Comparison of ENCODE assay signal across 10 cellular contexts in genomic region chr9:121288557-121288873, GRCh38. TPM values are rescaled to one million over a fixed set of nuclear protein-coding genes. Genes with fewer than 3 reads are reported as not detected.
A peak's percentile ranks its signal among the peaks of the same experiment; 100 is the strongest.
DNase-seq lines count a peak whose midpoint lies in the region; ATAC-seq and TF ChIP-seq lines count a peak whose summit lies in the region.
"Had no signal": no experiment of that assay in that cellular context is flagged by ENCODE, and none has a peak within 500 bp of the region (broad histone marks: within the 10 kb centered on the region; RNA-seq: fewer than 3 reads in every experiment).

No MANE protein-coding gene starts in this region.

- peak overlapping the region; percentile 70 for H3K27ac ChIP-seq in SJCRH30

- H3K27me3 Mint-ChIP-seq in endothelial cell (ENCODE audit: unreplicated experiment) (peaks cover 21% of the 10 kb centered on the region), neural crest cell (ENCODE audit: low read depth) (no peaks in the 10 kb centered on the region), type B pancreatic cell (no peaks in the 10 kb centered on the region)

- no peak for DNase-seq in SJCRH30
- DNase-seq in endothelial cell (ENCODE audit: low spot score) = no peak
- no peak for DNase-seq in neural crest cell (ENCODE audit: low read depth, low spot score)
- no peak for DNase-seq in type B pancreatic cell (ENCODE audit: extremely low spot score, unreplicated experiment)
- no peak for DNase-seq in NCI-H146 treated with DMSO at 0.1 percent for 48 hours (lab: John Stamatoyannopoulos, UW; ENCODE audit: unreplicated experiment)
- no peak for DNase-seq in GM19240 (ENCODE audit: insufficient read length, low spot score)
- DNase-seq: Karpas-422; stimulated activated CD4-positive, alpha-beta T cell treated with anti-CD3 and anti-CD28 coated beads, Interleukin-4, amount 100 ng/mL, for 4 hours; T-helper 2 cell had no signal

- H3K9me3 Mint-ChIP-seq in endothelial cell (ENCODE audit: unreplicated experiment) (no peaks in the 10 kb centered on the region), neural crest cell (no peaks in the 10 kb centered on the region), type B pancreatic cell (no peaks in the 10 kb centered on the region)

- H3K9me3 ChIP-seq in SJCRH30 (replicated peaks) = no peaks in the 10 kb centered on the region

- H3K4me1 ChIP-seq in SJCRH30 = peaks cover 41% of the 10 kb centered on the region

- no peak for ATAC-seq in GM18520 (IDR thresholded peaks at IDR 0.05; ENCODE audit: unreplicated experiment)

- no peak overlapping the region for H3K4me3 ChIP-seq in SJCRH30

- no peaks in the 10 kb centered on the region for H3K27me3 ChIP-seq in SJCRH30

- peak overlapping the region; percentile 43 for H3K4me3 Mint-ChIP-seq in endothelial cell (ENCODE audit: unreplicated experiment)
- H3K4me3 Mint-ChIP-seq in neural crest cell = peak overlapping the region; percentile 47
- peak overlapping the region; percentile 68 for H3K4me3 Mint-ChIP-seq in type B pancreatic cell

- H3K36me3 Mint-ChIP-seq in endothelial cell (ENCODE audit: low read depth, unreplicated experiment) = peaks cover 2% of the 10 kb centered on the region
- H3K36me3 Mint-ChIP-seq in neural crest cell (ENCODE audit: low read depth) = no peaks in the 10 kb centered on the region
- no peaks in the 10 kb centered on the region for H3K36me3 Mint-ChIP-seq in type B pancreatic cell

- H3K4me1 Mint-ChIP-seq in endothelial cell (ENCODE audit: unreplicated experiment) (peaks cover 62% of the 10 kb centered on the region), neural crest cell (peaks cover 68% of the 10 kb centered on the region), type B pancreatic cell (ENCODE audit: unreplicated experiment) (peaks cover 50% of the 10 kb centered on the region)

- no peak overlapping the region for H3K27ac Mint-ChIP-seq in endothelial cell (ENCODE audit: unreplicated experiment)
- H3K27ac Mint-ChIP-seq in neural crest cell (ENCODE audit: unreplicated experiment) = peak overlapping the region; percentile 98
- H3K27ac Mint-ChIP-seq in type B pancreatic cell = peak overlapping the region; percentile 97

- no peaks in the 10 kb centered on the region for H3K36me3 ChIP-seq in SJCRH30

- no peak for TF ChIP-seq CTCF in endothelial cell (IDR thresholded peaks at IDR 0.05; ENCODE audit: unreplicated experiment)
- no peak for TF ChIP-seq CTCF in neural crest cell (conservative IDR thresholded peaks at IDR 0.05)
- TF ChIP-seq CTCF in type B pancreatic cell (conservative IDR thresholded peaks at IDR 0.05) = no peak

RNA-seq across cellular contexts. Expression of gene GSN, which starts 20.6 kb away (rescaled TPM):
- 43.4 and 44.1 TPM in 2 replicates for total RNA-seq in SJCRH30 (2014; rRNA removed; shearing (Covaris generic))
- total RNA-seq in endothelial cell (ENCODE audit: unreplicated experiment) (205 TPM), neural crest cell (77.2 and 84.7 TPM in 2 replicates), type B pancreatic cell (ENCODE audit: low replicate concordance) (80.0 and 159 TPM in 2 replicates)
